Comparison of ENCODE assay signal across 1 cellular context in the genomic region with DNA sequence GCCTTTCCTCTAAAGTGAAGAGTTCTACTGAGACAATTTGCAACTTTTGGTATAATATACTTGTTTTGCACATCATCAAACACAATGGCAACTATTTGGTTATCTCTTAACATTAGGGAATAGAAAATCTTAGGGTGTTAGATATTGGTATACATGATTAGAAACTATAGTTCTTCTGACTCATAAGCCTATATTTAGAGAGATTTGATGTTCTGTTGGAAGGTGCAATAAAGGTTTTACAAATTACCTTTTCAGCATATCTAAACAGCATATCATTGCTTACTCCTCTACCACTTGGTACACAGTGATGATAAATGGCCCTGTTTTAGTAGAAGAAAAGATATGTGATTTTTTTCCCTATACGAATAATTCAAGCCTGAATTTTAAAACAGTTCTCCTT.
TF ChIP-seq lines count a peak whose summit lies in the region.

No MANE protein-coding gene starts in this region.

TF ChIP-seq in GM12878, 131 proteins besides CTCF, POLR2A, EP300 and RAD21:
- TF ChIP-seq CEBPB (IDR thresholded peaks at IDR 0.05; ENCODE audit: borderline replicate concordance in 1 of 2, low read depth in 2 of 2, low read length in 2 of 2) (no peak), TARDBP (IDR thresholded peaks at IDR 0.05; ENCODE audit: borderline replicate concordance) (no peak), PBX3 (IDR thresholded peaks at IDR 0.05; ENCODE audit: insufficient replicate concordance, low read depth, low read length) (no peak), RAD51 (IDR thresholded peaks at IDR 0.05) (no peak), SREBF1 (IDR thresholded peaks at IDR 0.05; ENCODE audit: low read length) (no peak), ZBED1 (IDR thresholded peaks at IDR 0.05; ENCODE audit: borderline replicate concordance) (no peak), MEF2A (IDR thresholded peaks at IDR 0.05; ENCODE audit: insufficient read depth, low read depth, low read length) (0 out of 2 replicates have a peak, but pooled peaks have one; percentile 53)
- TF ChIP-seq, protein P1, sequence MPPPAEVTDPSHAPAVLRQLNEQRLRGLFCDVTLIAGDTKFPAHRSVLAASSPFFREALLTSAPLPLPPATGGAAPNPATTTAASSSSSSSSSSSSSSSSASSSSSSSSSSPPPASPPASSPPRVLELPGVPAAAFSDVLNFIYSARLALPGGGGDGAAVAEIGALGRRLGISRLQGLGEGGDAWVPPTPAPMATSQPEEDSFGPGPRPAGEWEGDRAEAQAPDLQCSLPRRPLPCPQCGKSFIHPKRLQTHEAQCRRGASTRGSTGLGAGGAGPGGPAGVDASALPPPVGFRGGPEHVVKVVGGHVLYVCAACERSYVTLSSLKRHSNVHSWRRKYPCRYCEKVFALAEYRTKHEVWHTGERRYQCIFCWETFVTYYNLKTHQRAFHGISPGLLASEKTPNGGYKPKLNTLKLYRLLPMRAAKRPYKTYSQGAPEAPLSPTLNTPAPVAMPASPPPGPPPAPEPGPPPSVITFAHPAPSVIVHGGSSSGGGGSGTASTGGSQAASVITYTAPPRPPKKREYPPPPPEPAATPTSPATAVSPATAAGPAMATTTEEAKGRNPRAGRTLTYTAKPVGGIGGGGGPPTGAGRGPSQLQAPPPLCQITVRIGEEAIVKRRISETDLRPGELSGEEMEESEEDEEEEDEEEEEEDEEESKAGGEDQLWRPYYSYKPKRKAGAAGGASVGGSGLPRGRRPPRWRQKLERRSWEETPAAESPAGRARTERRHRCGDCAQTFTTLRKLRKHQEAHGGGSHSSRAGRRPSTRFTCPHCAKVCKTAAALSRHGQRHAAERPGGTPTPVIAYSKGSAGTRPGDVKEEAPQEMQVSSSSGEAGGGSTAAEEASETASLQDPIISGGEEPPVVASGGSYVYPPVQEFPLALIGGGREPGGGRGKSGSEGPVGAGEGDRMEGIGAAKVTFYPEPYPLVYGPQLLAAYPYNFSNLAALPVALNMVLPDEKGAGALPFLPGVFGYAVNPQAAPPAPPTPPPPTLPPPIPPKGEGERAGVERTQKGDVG (CRISPR knock-in tag; IDR thresholded peaks at IDR 0.05), result no peak
- TF ChIP-seq, protein P2, sequence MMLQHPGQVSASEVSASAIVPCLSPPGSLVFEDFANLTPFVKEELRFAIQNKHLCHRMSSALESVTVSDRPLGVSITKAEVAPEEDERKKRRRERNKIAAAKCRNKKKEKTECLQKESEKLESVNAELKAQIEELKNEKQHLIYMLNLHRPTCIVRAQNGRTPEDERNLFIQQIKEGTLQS (IDR thresholded peaks at IDR 0.05; ENCODE audit: borderline replicate concordance, extremely low read depth, low read depth, low read length), result no peak
TF ChIP-seq in GM12878: peak in this region for 1.
